ENCODE assay signal across 9 cellular contexts in genomic region chr12:120236124-120236398, GRCh38. TPM values are rescaled to one million over a fixed set of nuclear protein-coding genes. Genes with fewer than 3 reads are reported as not detected.
DNase-seq lines count a peak whose midpoint lies in the region; ATAC-seq and TF ChIP-seq lines count a peak whose summit lies in the region.
"Had no signal": no experiment of that assay in that cellular context is flagged by ENCODE, and none has a peak within 500 bp of the region (broad histone marks: within the 10 kb centered on the region; RNA-seq: fewer than 3 reads in every experiment).

No MANE protein-coding gene starts in this region.

- in situ Hi-C loops in transverse colon (cut with MboI; ENCODE audit: low pct_ligation_motif_present in 1 of 4, low pct_unique_long_range_greater_than_20kb in 1 of 4, low sequenced_read_pairs in 3 of 4) = no loop called here

- no peaks in the 10 kb centered on the region for H3K79me2 ChIP-seq in OCI-LY7 (ENCODE audit: insufficient read depth, low read depth, low read length)

- POLR2A ChIA-PET in OCI-LY7 (lab: Charles Lee) = interaction anchor here (1.1 to 1.8 kb wide), 4 partner anchors 13 to 35 kb away, joined by 3 to 5 read pairs (median 4); partner anchors contain the start of genes PXN and RPLP0

- 66 to 82% methylated on average over 2 to 3 of the region's 3 CpGs for WGBS in transverse colon (ENCODE audit: low coverage in 1 of 2), 2 donors

- H3K4me3 Mint-ChIP-seq in activated naive CD8-positive, alpha-beta T cell = no peak overlapping the region
- H3K4me3 Mint-ChIP-seq in activated naive CD8-positive, alpha-beta T cell treated with anti-CD3 and anti-CD28 coated beads for 36 hours = no peak overlapping the region
- H3K4me3 Mint-ChIP-seq in natural killer cell = peak overlapping the region; percentile 87

- no peak overlapping the region for H3K4me2 ChIP-seq in OCI-LY7 (ENCODE audit: low read length)

- CTCF ChIA-PET in OCI-LY7 (lab: Charles Lee; ENCODE audit: unreplicated experiment) = no interaction called here

- DNase-seq in activated naive CD8-positive, alpha-beta T cell treated with anti-CD3 and anti-CD28 coated beads for 36 hours = no peak
- DNase-seq in coronary artery (ENCODE audit: low spot score) = peak; percentile 69
- DNase-seq in natural killer cell = no peak
- no peak for DNase-seq in transverse colon
- DNase-seq in pons (ENCODE audit: low spot score) = no peak
- DNase-seq in OCI-LY7 (ENCODE audit: low spot score) = no peak
- DNase-seq: stimulated activated CD4-positive, alpha-beta T cell treated with anti-CD3 and anti-CD28 coated beads, Interleukin-4, amount 100 ng/mL, for 1 hour had no signal

- TF ChIP-seq POLR2A in transverse colon (IDR thresholded peaks at IDR 0.05) = no peak

- no peaks in the 10 kb centered on the region for H3K9me3 ChIP-seq in transverse colon
- no peaks in the 10 kb centered on the region for H3K9me3 ChIP-seq in OCI-LY7 (ENCODE audit: low read length)

- no peaks in the 10 kb centered on the region for H3K36me3 ChIP-seq in transverse colon
- no peaks in the 10 kb centered on the region for H3K36me3 ChIP-seq in OCI-LY7 (ENCODE audit: insufficient read depth, low read length)

- BruUV-seq in OCI-LY7 (replicated peaks; lab: Mats Ljungman, UMichigan) = no TSS peak

- H3K27ac ChIP-seq in coronary artery (peak overlapping the region in 1 of 2 donors; percentile 94), transverse colon (peak overlapping the region; percentile 88 to 92 (median 90)), OCI-LY7 (ENCODE audit: low read depth, low read length, poor library complexity, severe bottlenecking) (no peak overlapping the region)

- ATAC-seq in natural killer cell = peak; percentile 52 to 59 (median 54)
- ATAC-seq in GM18511 (IDR thresholded peaks at IDR 0.05; ENCODE audit: unreplicated experiment) = no peak

- peak overlapping the region; percentile 66 for H3K27ac Mint-ChIP-seq in activated naive CD8-positive, alpha-beta T cell
- H3K27ac Mint-ChIP-seq in activated naive CD8-positive, alpha-beta T cell treated with anti-CD3 and anti-CD28 coated beads for 36 hours = no peak overlapping the region
- peak overlapping the region; percentile 76 to 84 for H3K27ac Mint-ChIP-seq in natural killer cell

- intact Hi-C loops in natural killer cell (cut with micrococcal nuclease) = loop anchor here (1.0 kb wide), 1 partner anchor 26 kb away; no protein-coding TSS in a partner anchor
- intact Hi-C loops in transverse colon (cut with DNase I; ENCODE audit: low total_unique reads) = no loop called here
- intact Hi-C loops in OCI-LY7 (cut with micrococcal nuclease; ENCODE audit: unreplicated experiment) = no loop called here

- H3K9me2 ChIP-seq in OCI-LY7 (ENCODE audit: insufficient read depth, low read length) = no peaks in the 10 kb centered on the region

- no peaks in the 10 kb centered on the region for H3K27me3 ChIP-seq in transverse colon

- H3K4me1 Mint-ChIP-seq in activated naive CD8-positive, alpha-beta T cell (ENCODE audit: low read depth) = peaks cover 81% of the 10 kb centered on the region
- peaks cover 64% of the 10 kb centered on the region for H3K4me1 Mint-ChIP-seq in activated naive CD8-positive, alpha-beta T cell treated with anti-CD3 and anti-CD28 coated beads for 36 hours
- peaks cover 81 to 89% of the 10 kb centered on the region in 2 donors for H3K4me1 Mint-ChIP-seq in natural killer cell

- no peak for TF ChIP-seq EP300 in transverse colon (IDR thresholded peaks at IDR 0.05; ENCODE audit: low read depth)

- no peak for TF ChIP-seq CTCF in coronary artery (IDR thresholded peaks at IDR 0.05)
- no peak for TF ChIP-seq CTCF in natural killer cell (IDR thresholded peaks at IDR 0.05)
- no peak for TF ChIP-seq CTCF in transverse colon (IDR thresholded peaks at IDR 0.05)
- TF ChIP-seq CTCF in OCI-LY7 (conservative IDR thresholded peaks at IDR 0.05; ENCODE audit: low read length) = no peak

- H4K20me1 ChIP-seq in OCI-LY7 (ENCODE audit: insufficient read depth, low read length) = no peaks in the 10 kb centered on the region

- no peaks in the 10 kb centered on the region for H3K36me3 Mint-ChIP-seq in activated naive CD8-positive, alpha-beta T cell
- no peaks in the 10 kb centered on the region for H3K36me3 Mint-ChIP-seq in activated naive CD8-positive, alpha-beta T cell treated with anti-CD3 and anti-CD28 coated beads for 36 hours
- H3K36me3 Mint-ChIP-seq in natural killer cell = no peaks in the 10 kb centered on the region

- H3K27me3 Mint-ChIP-seq in activated naive CD8-positive, alpha-beta T cell = no peaks in the 10 kb centered on the region
- no peaks in the 10 kb centered on the region for H3K27me3 Mint-ChIP-seq in activated naive CD8-positive, alpha-beta T cell treated with anti-CD3 and anti-CD28 coated beads for 36 hours
- H3K27me3 Mint-ChIP-seq in natural killer cell (ENCODE audit: low read depth in 2 of 2) = no peaks in the 10 kb centered on the region

- H3K4me1 ChIP-seq in transverse colon (peaks cover 44 to 100% (median 92%) of the 10 kb centered on the region in 4 donors), OCI-LY7 (ENCODE audit: insufficient read depth, low read length, poor library complexity, severe bottlenecking) (peaks cover 15% of the 10 kb centered on the region)

- no peak overlapping the region for H3K4me3 ChIP-seq in coronary artery
- H3K4me3 ChIP-seq in transverse colon = no peak overlapping the region
- no peak overlapping the region for H3K4me3 ChIP-seq in OCI-LY7 (ENCODE audit: low read depth, low read length, poor library complexity, severe bottlenecking)

- H2AFZ ChIP-seq in OCI-LY7 (ENCODE audit: low read length) = no peak overlapping the region

- no peaks in the 10 kb centered on the region for H3K9me3 Mint-ChIP-seq in activated naive CD8-positive, alpha-beta T cell (ENCODE audit: low read depth)
- H3K9me3 Mint-ChIP-seq in activated naive CD8-positive, alpha-beta T cell treated with anti-CD3 and anti-CD28 coated beads for 36 hours = no peaks in the 10 kb centered on the region
- no peaks in the 10 kb centered on the region for H3K9me3 Mint-ChIP-seq in natural killer cell

RNA-seq across cellular contexts. Expression of gene PXN, which starts 29.5 kb away (rescaled TPM):
- total RNA-seq in activated naive CD8-positive, alpha-beta T cell treated with anti-CD3 and anti-CD28 coated beads for 36 hours = 10 to 100 TPM; 37.1 to 39.2 TPM
- total RNA-seq in natural killer cell (100 to 1,000 TPM; 436 to 504 (median 478) TPM), transverse colon (100 to 1,000 TPM; 101 to 328 (median 198) TPM), OCI-LY7 (2022) (22.9 and 25.9 TPM in 2 replicates)
- total RNA-seq in OCI-LY7 (2014; rRNA removed; shearing (Covaris generic)) = 5.5 and 8.6 TPM in 2 replicates

RNA-seq across cellular contexts. Expression of gene RPLP0, which starts 35.1 kb away (rescaled TPM):
- 1,000 to 10,000 TPM; 3,852 to 4,173 TPM for total RNA-seq in activated naive CD8-positive, alpha-beta T cell treated with anti-CD3 and anti-CD28 coated beads for 36 hours
- total RNA-seq in natural killer cell (100 to 1,000 TPM; 587 to 791 (median 689) TPM), transverse colon (1,000 to 10,000 TPM in 3 of 4 donors, 100 to 1,000 TPM in 1; 660 to 2,105 (median 1,778) TPM), OCI-LY7 (2022) (2,996 and 3,206 TPM in 2 replicates)
- total RNA-seq in OCI-LY7 (2014; rRNA removed; shearing (Covaris generic)) = 5,868 and 6,057 TPM in 2 replicates

RNA-seq across cellular contexts. Expression of gene GCN1, which starts 41.5 kb away (rescaled TPM):
- 100 to 1,000 TPM; 143 to 146 TPM for total RNA-seq in activated naive CD8-positive, alpha-beta T cell treated with anti-CD3 and anti-CD28 coated beads for 36 hours
- total RNA-seq in natural killer cell (100 to 1,000 TPM; 119 to 141 (median 120) TPM), transverse colon (100 to 1,000 TPM in 2 of 4 donors, 10 to 100 TPM in 2; 70.0 to 141 (median 107) TPM), OCI-LY7 (2022) (290 and 343 TPM in 2 replicates)
- total RNA-seq in OCI-LY7 (2014; rRNA removed; shearing (Covaris generic)) = 217 and 224 TPM in 2 replicates

RNA-seq across cellular contexts. Expression of gene RNU4-2, which starts 55.6 kb away (rescaled TPM):
- 1,000 to 10,000 TPM; 1,075 to 1,133 TPM for total RNA-seq in activated naive CD8-positive, alpha-beta T cell treated with anti-CD3 and anti-CD28 coated beads for 36 hours
- over 10,000 TPM; 12,095 to 13,816 (median 12,822) TPM for total RNA-seq in natural killer cell
- total RNA-seq in transverse colon = under 1 TPM; under 0.01 TPM
- total RNA-seq in OCI-LY7 (2014; rRNA removed; shearing (Covaris generic)) = under 0.01 TPM in 1 of 2 replicates, not detected in the other
- 1,646 and 3,315 TPM in 2 replicates for total RNA-seq in OCI-LY7 (2022)

RNA-seq across cellular contexts. Expression of gene RNU4-1, which starts 57.0 kb away (rescaled TPM):
- total RNA-seq in activated naive CD8-positive, alpha-beta T cell treated with anti-CD3 and anti-CD28 coated beads for 36 hours = 100 to 1,000 TPM; 768 to 829 TPM
- total RNA-seq in natural killer cell = 1,000 to 10,000 TPM in 2 of 3 donors, 100 to 1,000 TPM in 1; 768 to 1,610 (median 1,101) TPM
- under 1 TPM in 3 of 4 donors, not detected in 1; under 0.01 TPM for total RNA-seq in transverse colon
- under 0.01 TPM in 1 of 2 replicates, not detected in the other for total RNA-seq in OCI-LY7 (2014; rRNA removed; shearing (Covaris generic))
- total RNA-seq in OCI-LY7 (2022) = 1,670 and 3,289 TPM in 2 replicates
